ENCODE assay signal across 22 cellular contexts in the genomic region with DNA sequence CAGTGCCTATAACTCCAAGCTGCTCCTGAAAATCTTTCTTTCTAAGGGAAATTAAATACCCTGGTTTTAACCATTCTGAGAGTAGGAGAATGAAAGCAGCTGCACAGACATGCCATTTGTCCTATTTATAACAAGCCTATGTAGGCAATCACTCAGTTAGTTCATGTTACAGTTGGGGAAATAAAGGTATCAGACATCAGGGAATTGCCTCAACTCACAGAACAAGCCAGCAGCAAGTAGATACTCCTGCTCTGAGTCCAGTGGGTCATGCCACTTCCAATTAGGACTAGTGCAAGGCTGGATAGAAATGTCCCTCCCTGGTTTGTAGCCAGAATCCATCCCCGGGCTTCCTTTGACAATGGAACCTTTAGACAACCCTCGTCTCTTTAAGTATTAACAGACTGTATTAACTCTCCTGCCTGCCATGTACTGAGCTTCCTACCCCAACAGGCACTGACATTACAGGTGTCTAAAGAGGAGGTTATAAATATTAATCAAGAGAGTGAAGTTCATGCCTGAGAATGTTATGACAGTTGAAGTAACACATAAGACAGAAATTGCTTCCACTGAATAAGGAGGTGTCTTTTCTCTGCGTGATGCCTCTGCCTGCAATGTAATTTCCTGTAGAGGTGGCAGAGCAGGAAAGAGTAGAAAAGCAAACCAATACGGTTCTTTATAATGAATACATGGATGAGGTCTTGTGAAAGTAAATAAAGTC. TPM values are rescaled to one million over a fixed set of nuclear protein-coding genes. Genes with fewer than 3 reads are reported as not detected.
DNase-seq lines count a peak whose midpoint lies in the region; FAIRE-seq and TF ChIP-seq lines count a peak whose summit lies in the region.
"Had no signal": no experiment of that assay in that cellular context is flagged by ENCODE, and none has a peak within 500 bp of the region (broad histone marks: within the 10 kb centered on the region; RNA-seq: fewer than 3 reads in every experiment).

No MANE protein-coding gene starts in this region.

- FAIRE-seq in GM18507 (lab: Jason Lieb, UNC) = peak; percentile 29
- FAIRE-seq in endothelial cell of umbilical vein (lab: Jason Lieb, UNC) = peak; percentile 33
- FAIRE-seq: GM12878, GM19239 had no signal

- H3K27ac ChIP-seq in endothelial cell of umbilical vein (ENCODE audit: insufficient read depth, low read depth, low read length) = no peak overlapping the region
- H3K27ac ChIP-seq in osteoblast (ENCODE audit: low read depth, low read length) = no peak overlapping the region
- H3K27ac ChIP-seq in skeletal muscle tissue (ENCODE audit: low read depth, low read length) = peak overlapping the region; percentile 25
- H3K27ac ChIP-seq: BLaER1 treated with 17β-estradiol and CSF1 and Interleukin-3, amounts not matched to agents 10 nM and 100 nM had no signal

- H2AFZ ChIP-seq in endothelial cell of umbilical vein (ENCODE audit: low read depth, low read length) = no peak overlapping the region
- H2AFZ ChIP-seq in osteoblast (ENCODE audit: low read length) = peak overlapping the region; percentile 7

- H3K9ac ChIP-seq in endothelial cell of umbilical vein (replicated peaks; ENCODE audit: extremely low read depth, insufficient read depth, low read length) = no peak overlapping the region
- peak overlapping the region in 1 of 3 donors; percentile 3 for H3K9ac ChIP-seq in skeletal muscle tissue (ENCODE audit: low read depth in 1 of 3, low read length in 3 of 3)
- H3K9ac ChIP-seq: BLaER1 treated with 17β-estradiol and CSF1 and Interleukin-3, amounts not matched to agents 10 nM and 100 nM had no signal

- no peaks in the 10 kb centered on the region for H3K36me3 ChIP-seq in endothelial cell of umbilical vein (ENCODE audit: control insufficient read depth in 2 of 2, extremely low read depth in 1 of 2, insufficient read depth in 2 of 2, low read length in 2 of 2)
- H3K36me3 ChIP-seq in osteoblast (ENCODE audit: insufficient read depth, low read length) = no peaks in the 10 kb centered on the region
- no peaks in the 10 kb centered on the region for H3K36me3 ChIP-seq in skeletal muscle tissue (ENCODE audit: control insufficient read depth in 3 of 3, insufficient read depth in 3 of 3, low read length in 3 of 3)
- H3K36me3 ChIP-seq: BLaER1 treated with 17β-estradiol and CSF1 and Interleukin-3, amounts not matched to agents 10 nM and 100 nM had no signal

- H3K4me2 ChIP-seq in endothelial cell of umbilical vein (ENCODE audit: insufficient read depth, low read length) = no peak overlapping the region
- H3K4me2 ChIP-seq in osteoblast (ENCODE audit: insufficient read depth, low read length) = no peak overlapping the region
- H3K4me2 ChIP-seq: BLaER1 treated with 17β-estradiol and CSF1 and Interleukin-3, amounts not matched to agents 10 nM and 100 nM had no signal

- BruUV-seq in endothelial cell of umbilical vein (replicated peaks; lab: Mats Ljungman, UMichigan) = no TSS peak

- DNase-seq in GM18507 (ENCODE audit: extremely low spot score, insufficient read length, low read depth) (no peak), endothelial cell of umbilical vein (ENCODE audit: low read depth, low spot score) (no peak), osteoblast (ENCODE audit: insufficient read length, low spot score, missing footprints) (no peak), DMS79 (lab: John Stamatoyannopoulos, UW) (no peak), NCI-H1694 (lab: John Stamatoyannopoulos, UW) (no peak)
- DNase-seq in central memory CD4-positive, alpha-beta T cell = no peak
- DNase-seq: 8988T; Caco-2; CD4-positive, alpha-beta memory T cell; DMS 273 treated with DMSO at 0.1 percent for 48 hours; DND-41; H7; Kasumi-1; NCI-H1694 treated with DMSO at 0.1 percent for 48 hours; NCI-H2081 treated with DMSO at 0.1 percent for 48 hours; NCI-H2171 treated with DMSO at 0.1 percent for 48 hours; NCI-H524 treated with DMSO at 0.1 percent for 48 hours; OCI-M1 had no signal

- no peaks in the 10 kb centered on the region for H3K9me1 ChIP-seq in endothelial cell of umbilical vein (replicated peaks; ENCODE audit: control insufficient read depth, extremely low read depth, insufficient read depth, low read length)

- dilution Hi-C loops in endothelial cell of umbilical vein (cut with MboI; ENCODE audit: extremely low pct_ligation_motif_present, low sequenced_read_pairs) = no loop called here

- H3K27me3 ChIP-seq in endothelial cell of umbilical vein (ENCODE audit: control insufficient read depth in 2 of 2, insufficient read depth in 2 of 2, low read length in 2 of 2) (no peaks in the 10 kb centered on the region), osteoblast (ENCODE audit: insufficient read depth, low read length) (no peaks in the 10 kb centered on the region), skeletal muscle tissue (ENCODE audit: control insufficient read depth in 3 of 3, insufficient read depth in 3 of 3, low read length in 3 of 3) (no peaks in the 10 kb centered on the region)
- H3K27me3 ChIP-seq: BLaER1 treated with 17β-estradiol and CSF1 and Interleukin-3, amounts not matched to agents 10 nM and 100 nM had no signal

- TF ChIP-seq CTCF in endothelial cell of umbilical vein (IDR thresholded peaks at IDR 0.05; ENCODE audit: extremely low read depth in 1 of 2, insufficient read depth in 1 of 2, low read depth in 1 of 2, low read length in 2 of 2) (no peak), osteoblast (IDR thresholded peaks at IDR 0.05; ENCODE audit: extremely low read depth, low read depth, low read length) (no peak)

- CTCF ChIA-PET in endothelial cell of umbilical vein (lab: Charles Lee) = interaction anchor here (1.4 kb wide), 1 partner anchor 8 kb away, joined by 4 read pairs; no protein-coding TSS in a partner anchor

- H3K4me1 ChIP-seq in endothelial cell of umbilical vein (ENCODE audit: control insufficient read depth, extremely low read depth, insufficient read depth, low read length) (no peaks in the 10 kb centered on the region), osteoblast (ENCODE audit: insufficient read depth, low read length) (peaks cover 38% of the 10 kb centered on the region), skeletal muscle tissue (ENCODE audit: control insufficient read depth in 3 of 3, insufficient read depth in 3 of 3, low read length in 3 of 3) (peaks cover 17 to 27% (median 23%) of the 10 kb centered on the region in 3 donors)

- no peak for TF ChIP-seq POLR2A in endothelial cell of umbilical vein (IDR thresholded peaks at IDR 0.05; ENCODE audit: low read depth, low read length)

- H3K4me3 ChIP-seq in endothelial cell of umbilical vein (replicated peaks in 1 of 3; ENCODE audit: insufficient read depth in 1 of 3, low read depth in 1 of 3, low read length in 3 of 3) (no peak overlapping the region), osteoblast (ENCODE audit: insufficient read depth, low read length) (no peak overlapping the region), skeletal muscle tissue (ENCODE audit: low read length in 3 of 3) (peak overlapping the region in 1 of 3 donors; percentile 7)
- H3K4me3 ChIP-seq: BLaER1 treated with 17β-estradiol and CSF1 and Interleukin-3, amounts not matched to agents 10 nM and 100 nM; GM12878 had no signal

- no peaks in the 10 kb centered on the region for H3K9me3 ChIP-seq in endothelial cell of umbilical vein (replicated peaks; ENCODE audit: control insufficient read depth, insufficient read depth, low read length)
- H3K9me3 ChIP-seq in osteoblast (ENCODE audit: low read depth, low read length) = no peaks in the 10 kb centered on the region
- H3K9me3 ChIP-seq in skeletal muscle tissue (ENCODE audit: control insufficient read depth in 3 of 3, low read length in 3 of 3) = no peaks in the 10 kb centered on the region

- no peaks in the 10 kb centered on the region for H3K79me2 ChIP-seq in endothelial cell of umbilical vein (ENCODE audit: control insufficient read depth, insufficient read depth, low read length)
- H3K79me2 ChIP-seq in osteoblast (ENCODE audit: insufficient read depth, low read length) = no peaks in the 10 kb centered on the region

- intact Hi-C loops in endothelial cell of umbilical vein (cut with micrococcal nuclease) = no loop called here

- H4K20me1 ChIP-seq in endothelial cell of umbilical vein (replicated peaks; ENCODE audit: control insufficient read depth, extremely low read depth, insufficient read depth, low read length) (no peaks in the 10 kb centered on the region), osteoblast (ENCODE audit: insufficient read depth, low read length) (no peaks in the 10 kb centered on the region)
- H4K20me1 ChIP-seq: BLaER1 treated with 17β-estradiol and CSF1 and Interleukin-3, amounts not matched to agents 10 nM and 100 nM had no signal

- POLR2A ChIA-PET in endothelial cell of umbilical vein (lab: Charles Lee) = no interaction called here

TF ChIP-seq in endothelial cell of umbilical vein, 7 proteins besides CTCF, POLR2A, EP300 and RAD21:
- TF ChIP-seq EZH2 (IDR thresholded peaks at IDR 0.05; ENCODE audit: borderline replicate concordance, low read depth, low read length, severe bottlenecking) (no peak), JUN (IDR thresholded peaks at IDR 0.05; ENCODE audit: borderline replicate concordance, insufficient read depth, insufficient read length, low read depth) (no peak), POLR2AphosphoS5 (IDR thresholded peaks at IDR 0.05; ENCODE audit: insufficient read depth, low read depth, low read length) (no peak), MYC (IDR thresholded peaks at IDR 0.05; ENCODE audit: low read depth, low read length) (no peak), FOS (IDR thresholded peaks at IDR 0.05; ENCODE audit: borderline replicate concordance, insufficient read depth, low read length) (no peak), GATA2 (IDR thresholded peaks at IDR 0.05; ENCODE audit: insufficient read depth, insufficient read length, low read depth, low read length) (no peak)
- TF ChIP-seq, protein P1, sequence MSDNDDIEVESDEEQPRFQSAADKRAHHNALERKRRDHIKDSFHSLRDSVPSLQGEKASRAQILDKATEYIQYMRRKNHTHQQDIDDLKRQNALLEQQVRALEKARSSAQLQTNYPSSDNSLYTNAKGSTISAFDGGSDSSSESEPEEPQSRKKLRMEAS (IDR thresholded peaks at IDR 0.05; ENCODE audit: insufficient read depth, insufficient read length) = no peak
TF ChIP-seq in endothelial cell of umbilical vein: peak in this region for 0.

RNA-seq across cellular contexts. Expression of gene MARCKS, which starts 28.0 kb away (rescaled TPM):
- 315 and 320 TPM in 2 replicates for total RNA-seq in endothelial cell of umbilical vein
- 49.4 and 59.5 TPM in 2 replicates for polyA plus RNA-seq in endothelial cell of umbilical vein
- 48.1 and 49.8 TPM in 2 replicates for polyA plus RNA-seq in endothelial cell of umbilical vein (2011; cell fraction: cytosol; rRNA removed)
- polyA plus RNA-seq in endothelial cell of umbilical vein (2011; cell fraction: nucleus; rRNA removed) = 29.3 and 49.6 TPM in 2 replicates
- 92.8 and 127 TPM in 2 replicates for polyA plus RNA-seq in endothelial cell of umbilical vein (2012)
- 50.2 and 68.0 TPM in 2 replicates for polyA minus RNA-seq in endothelial cell of umbilical vein
- polyA minus RNA-seq in endothelial cell of umbilical vein (2011; cell fraction: cytosol; rRNA and poly(A)+ RNA removed) = 0.41 TPM
- 47.8 and 63.8 TPM in 2 replicates for polyA minus RNA-seq in endothelial cell of umbilical vein (2011; cell fraction: nucleus; rRNA and poly(A)+ RNA removed)
- 535 and 570 TPM in 2 replicates for total RNA-seq in osteoblast
- total RNA-seq in skeletal muscle tissue = 146 TPM
